In genomic region chr21:25039461-25040380, GRCh38 we compare ENCODE assay signal across 8 cellular contexts.
DNase-seq lines count a peak whose midpoint lies in the region; ATAC-seq and TF ChIP-seq lines count a peak whose summit lies in the region.

No MANE protein-coding gene starts in this region.

- H3K4me1 Mint-ChIP-seq in T-helper 2 cell treated with Interferon-gamma antibody and Interleukin-4, amounts not matched to agents 5 μg/mL and 100 μg/mL, for 36 hours (ENCODE audit: low read depth): no peaks in the 10 kb centered on the region

- ATAC-seq in GM19035 (IDR thresholded peaks at IDR 0.05; ENCODE audit: unreplicated experiment) (peak; percentile 89), HG03108 (IDR thresholded peaks at IDR 0.05; ENCODE audit: unreplicated experiment) (peak; percentile 75)

- no peaks in the 10 kb centered on the region for H3F3A ChIP-seq in GM23248 (ENCODE audit: insufficient read depth)

- TF ChIP-seq POLR2A in vagina (IDR thresholded peaks at IDR 0.05): no peak

- WGBS in GM23248 (ENCODE audit: low coverage in 1 of 2, low lambda C conversion rate in 2 of 2, missing lambda C conversion rate in 2 of 2), 2 experiments: 2 to 4% methylated on average over 5 of the region's 5 CpGs

- H3K27ac Mint-ChIP-seq in T-helper 2 cell treated with Interferon-gamma antibody and Interleukin-4, amounts not matched to agents 5 μg/mL and 100 μg/mL, for 36 hours: no peak overlapping the region

- H4K20me1 ChIP-seq in GM23248 (ENCODE audit: insufficient read depth): no peaks in the 10 kb centered on the region

- no peaks in the 10 kb centered on the region for H3K9me2 ChIP-seq in GM23248 (ENCODE audit: insufficient read depth)

- DNase-seq in AG08396 (ENCODE audit: low spot score) (peak; percentile 3), NCI-H2227 treated with DMSO at 0.1 percent for 48 hours (lab: John Stamatoyannopoulos, UW) (peak; percentile 11), dorsolateral prefrontal cortex (no peak), vagina (ENCODE audit: extremely low spot score in 2 of 2) (no peak), GM23248 (no peak)
- no peak for DNase-seq in T-helper 2 cell treated with Interferon-gamma antibody and Interleukin-4, amounts not matched to agents 5 μg/mL and 100 μg/mL, for 36 hours (ENCODE audit: low spot score)

- H3K9me3 ChIP-seq in vagina (no peaks in the 10 kb centered on the region), GM23248 (ENCODE audit: low read depth) (no peaks in the 10 kb centered on the region)

- H3K4me1 ChIP-seq in vagina (no peaks in the 10 kb centered on the region), GM23248 (ENCODE audit: insufficient read depth) (no peaks in the 10 kb centered on the region)

- no peaks in the 10 kb centered on the region for H3K9me3 Mint-ChIP-seq in T-helper 2 cell treated with Interferon-gamma antibody and Interleukin-4, amounts not matched to agents 5 μg/mL and 100 μg/mL, for 36 hours

- in situ Hi-C loops in GM23248 (cut with MboI): no loop called here

- H3K36me3 Mint-ChIP-seq in T-helper 2 cell treated with Interferon-gamma antibody and Interleukin-4, amounts not matched to agents 5 μg/mL and 100 μg/mL, for 36 hours (ENCODE audit: low read depth): no peaks in the 10 kb centered on the region

- no peak overlapping the region for H3K4me3 Mint-ChIP-seq in T-helper 2 cell treated with Interferon-gamma antibody and Interleukin-4, amounts not matched to agents 5 μg/mL and 100 μg/mL, for 36 hours

- H3K36me3 ChIP-seq in vagina (no peaks in the 10 kb centered on the region), GM23248 (ENCODE audit: low read depth) (no peaks in the 10 kb centered on the region)

- H3K27me3 Mint-ChIP-seq in T-helper 2 cell treated with Interferon-gamma antibody and Interleukin-4, amounts not matched to agents 5 μg/mL and 100 μg/mL, for 36 hours (ENCODE audit: low read depth): no peaks in the 10 kb centered on the region

- H2AFZ ChIP-seq in GM23248: no peak overlapping the region

- peaks cover 0 to 6% (median 0%) of the 10 kb centered on the region in 45 donors for H3K27me3 ChIP-seq in dorsolateral prefrontal cortex
- no peaks in the 10 kb centered on the region for H3K27me3 ChIP-seq in vagina
- H3K27me3 ChIP-seq in GM23248 (replicated peaks; ENCODE audit: insufficient read depth): no peaks in the 10 kb centered on the region

- TF ChIP-seq CTCF in dorsolateral prefrontal cortex (IDR thresholded peaks at IDR 0.05 in 54 of 56, conservative IDR thresholded peaks at IDR 0.05 in 2 of 56; ENCODE audit: low read depth in 1 of 56, partially characterized antibody in 56 of 56) (peak in 52 of 56 donors; percentile 15 to 69 (median 47)), vagina (IDR thresholded peaks at IDR 0.05) (peak in 2 of 3 experiments; percentile 12)

- H3K79me2 ChIP-seq in GM23248 (ENCODE audit: insufficient read depth): no peaks in the 10 kb centered on the region

- intact Hi-C loops in dorsolateral prefrontal cortex (cut with DNase I): no loop called here
- intact Hi-C loops in vagina (cut with DNase I): no loop called here

- no peak overlapping the region for H3K9ac ChIP-seq in GM23248

- peak overlapping the region in 11 of 59 donors; percentile 7 to 41 (median 15) for H3K4me3 ChIP-seq in dorsolateral prefrontal cortex
- H3K4me3 ChIP-seq in vagina: no peak overlapping the region
- no peak overlapping the region for H3K4me3 ChIP-seq in GM23248

- no peak overlapping the region for H3K27ac ChIP-seq in dorsolateral prefrontal cortex
- H3K27ac ChIP-seq in vagina: no peak overlapping the region
- H3K27ac ChIP-seq in GM23248: no peak overlapping the region

- H3K4me2 ChIP-seq in GM23248 (ENCODE audit: unreplicated experiment): no peak overlapping the region

Comparison
In these comparisons a context has a peak if more than half of its experiments do, and no peak if none do; other contexts are left out.
1. DNase-seq: peak in AG08396 (single experiment) and NCI-H2227 treated with DMSO at 0.1 percent for 48 hours (single experiment); none in dorsolateral prefrontal cortex (0 of 10), vagina (0 of 2), T-helper 2 cell treated with Interferon-gamma antibody and Interleukin-4, amounts not matched to agents 5 μg/mL and 100 μg/mL, for 36 hours (single experiment) and GM23248 (single experiment).